28 cellular contexts compared by ENCODE assay signal in genomic region chr1:242002072-242002471, GRCh38. TPM values are rescaled to one million over a fixed set of nuclear protein-coding genes. Genes with fewer than 3 reads are reported as not detected.
DNase-seq lines count a peak whose midpoint lies in the region; ATAC-seq and TF ChIP-seq lines count a peak whose summit lies in the region.
"Had no signal": no experiment of that assay in that cellular context is flagged by ENCODE, and none has a peak within 500 bp of the region (broad histone marks: within the 10 kb centered on the region; RNA-seq: fewer than 3 reads in every experiment).

No MANE protein-coding gene starts in this region.

- no peaks in the 10 kb centered on the region for H3K27me3 Mint-ChIP-seq in MCF 10A (ENCODE audit: insufficient read depth, unreplicated experiment)

- no peaks in the 10 kb centered on the region for H3K36me3 Mint-ChIP-seq in MCF 10A (ENCODE audit: insufficient read depth, unreplicated experiment)
- H3K36me3 Mint-ChIP-seq: CD8-positive, alpha-beta memory T cell had no signal

- H3K4me3 ChIP-seq in breast epithelium = no peak overlapping the region
- no peak overlapping the region for H3K4me3 ChIP-seq in osteoblast (ENCODE audit: insufficient read depth, low read length)
- no peak overlapping the region for H3K4me3 ChIP-seq in esophagus muscularis mucosa

- POLR2A ChIA-PET in MCF 10A (lab: Yijun Ruan, JAX) = no interaction called here

- H3K4me1 Mint-ChIP-seq in MCF 10A (ENCODE audit: insufficient read depth, unreplicated experiment) = peaks cover 7% of the 10 kb centered on the region

- no peak overlapping the region for H3K27ac Mint-ChIP-seq in MCF 10A (ENCODE audit: low read depth, unreplicated experiment)
- H3K27ac Mint-ChIP-seq: CD8-positive, alpha-beta memory T cell; H9; HFFc6 had no signal

- H4K20me1 ChIP-seq in osteoblast (ENCODE audit: insufficient read depth, low read length) = no peaks in the 10 kb centered on the region

- no peak overlapping the region for H2AFZ ChIP-seq in osteoblast (ENCODE audit: low read length)

- H3K9me3 Mint-ChIP-seq in MCF 10A (ENCODE audit: unreplicated experiment) = no peaks in the 10 kb centered on the region
- H3K9me3 Mint-ChIP-seq: CD8-positive, alpha-beta memory T cell; H9; HFFc6 had no signal

- no peak for TF ChIP-seq CTCF in breast epithelium (IDR thresholded peaks at IDR 0.05)
- no peak for TF ChIP-seq CTCF in MCF 10A (IDR thresholded peaks at IDR 0.05; ENCODE audit: unreplicated experiment)
- TF ChIP-seq CTCF in osteoblast (IDR thresholded peaks at IDR 0.05; ENCODE audit: extremely low read depth, low read depth, low read length) = no peak
- TF ChIP-seq CTCF in esophagus muscularis mucosa (IDR thresholded peaks at IDR 0.05) = no peak

- no TSS peak for BruUV-seq in MCF 10A (replicated peaks; lab: Mats Ljungman, UMichigan)

- intact Hi-C loops in breast epithelium (cut with DNase I; ENCODE audit: low total_unique reads) (no loop called here), MCF 10A (cut with micrococcal nuclease) (no loop called here), esophagus muscularis mucosa (cut with DNase I) (no loop called here)

- TF ChIP-seq POLR2A in breast epithelium (IDR thresholded peaks at IDR 0.05) (no peak), esophagus muscularis mucosa (IDR thresholded peaks at IDR 0.05; ENCODE audit: low read depth) (no peak)

- H3K4me1 ChIP-seq in breast epithelium = no peaks in the 10 kb centered on the region
- peaks cover 5% of the 10 kb centered on the region for H3K4me1 ChIP-seq in osteoblast (ENCODE audit: insufficient read depth, low read length)
- H3K4me1 ChIP-seq in esophagus muscularis mucosa = peaks cover 0 to 14% (median 12%) of the 10 kb centered on the region in 4 donors

- H3K27me3 ChIP-seq in breast epithelium (no peaks in the 10 kb centered on the region), osteoblast (ENCODE audit: insufficient read depth, low read length) (no peaks in the 10 kb centered on the region), esophagus muscularis mucosa (no peaks in the 10 kb centered on the region)

- no peak for ATAC-seq in GM19351 (IDR thresholded peaks at IDR 0.05; ENCODE audit: unreplicated experiment)

- no peak for TF ChIP-seq EP300 in esophagus muscularis mucosa (IDR thresholded peaks at IDR 0.05)

- H3K27ac ChIP-seq in breast epithelium (peak overlapping the region; percentile 14 to 68), osteoblast (ENCODE audit: low read depth, low read length) (no peak overlapping the region), esophagus muscularis mucosa (replicated peaks in 1 of 4) (peak overlapping the region in 1 of 4 donors; percentile 3)
- H3K27ac ChIP-seq: 22Rv1, C4-2B, RWPE1 had no signal

- 84% methylated on average over 5 of the region's 5 CpGs for WGBS in esophagus muscularis mucosa

- H3K4me3 Mint-ChIP-seq in MCF 10A (ENCODE audit: unreplicated experiment) = no peak overlapping the region
- H3K4me3 Mint-ChIP-seq: CD8-positive, alpha-beta memory T cell; H9; HFFc6 had no signal

- no peaks in the 10 kb centered on the region for H3K79me2 ChIP-seq in osteoblast (ENCODE audit: insufficient read depth, low read length)

- H3K36me3 ChIP-seq in breast epithelium (no peaks in the 10 kb centered on the region), osteoblast (ENCODE audit: insufficient read depth, low read length) (no peaks in the 10 kb centered on the region), esophagus muscularis mucosa (no peaks in the 10 kb centered on the region)

- CTCF ChIA-PET in MCF 10A (lab: Yijun Ruan, JAX) = interaction anchor here (0.5 to 6.3 kb wide), 3 partner anchors 53 to 391 kb away, joined by 3 to 108 read pairs (median 5); no protein-coding TSS in a partner anchor

- no peaks in the 10 kb centered on the region for H3K9me3 ChIP-seq in breast epithelium
- H3K9me3 ChIP-seq in osteoblast (ENCODE audit: low read depth, low read length) = no peaks in the 10 kb centered on the region
- H3K9me3 ChIP-seq in esophagus muscularis mucosa = no peaks in the 10 kb centered on the region
- H3K9me3 ChIP-seq: SK-N-SH had no signal

- no peak for DNase-seq in breast epithelium (ENCODE audit: low spot score in 2 of 2)
- DNase-seq in MCF 10A (ENCODE audit: unreplicated experiment) = no peak
- peak; percentile 55 for DNase-seq in fibroblast of gingiva (ENCODE audit: low read depth)
- peak; percentile 53 for DNase-seq in osteoblast (ENCODE audit: insufficient read length, low spot score, missing footprints)
- DNase-seq in activated CD4-positive, alpha-beta T cell treated with anti-CD3 and anti-CD28 coated beads, Interleukin-2, amount 50 U/mL, for 48 hours = no peak
- no peak for DNase-seq in esophagus muscularis mucosa (ENCODE audit: extremely low spot score)
- DNase-seq in hepatic stellate cell (ENCODE audit: low spot score) = no peak
- DNase-seq: ACHN; Calu3; CD8-positive, alpha-beta memory T cell; GDM1; H9; HFFc6; MM.1S; NCI-H1092; NCI-H1436 treated with DMSO at 0.1 percent for 48 hours; NCI-H2029; NCI-H345; NCI-H524; NCI-H774; NK-92 treated with Interleukin-12 subunit alpha and Interleukin-12 subunit beta, amount 100 ng/mL, for 24 hours; SIG-M5; SK-N-SH had no signal

- H3K4me2 ChIP-seq in osteoblast (ENCODE audit: insufficient read depth, low read length) = no peak overlapping the region
- H3K4me2 ChIP-seq: SK-N-SH had no signal

RNA-seq across cellular contexts. Expression of gene MAP1LC3C, which starts 3.2 kb away (rescaled TPM):
- 10 to 100 TPM in 1 of 3 donors, 1 to 10 TPM in 2; 7.2 to 10.8 (median 7.8) TPM for total RNA-seq in breast epithelium
- total RNA-seq in MCF 10A (2022) = not detected in 2 replicates
- total RNA-seq in osteoblast = under 0.01 and 0.29 TPM in 2 replicates
- total RNA-seq in esophagus muscularis mucosa = 10 to 100 TPM in 2 of 4 donors, 1 to 10 TPM in 2; 5.4 to 19.3 (median 11.6) TPM
- total RNA-seq: Calu3; CD8-positive, alpha-beta memory T cell; HFFc6 had no signal

RNA-seq across cellular contexts. Expression of gene BECN2, which starts 44.5 kb away (rescaled TPM):
- total RNA-seq in breast epithelium (not detected), MCF 10A (2022) (not detected in 2 replicates), osteoblast (not detected in 2 replicates), esophagus muscularis mucosa (not detected)
- total RNA-seq: Calu3; CD8-positive, alpha-beta memory T cell; H9; HFFc6; LHCN-M2 had no signal

Comparison
In these comparisons a context has a peak if more than half of its experiments do, and no peak if none do; other contexts are left out.
1. DNase-seq: peak in fibroblast of gingiva (single experiment) and osteoblast (single experiment); none in breast epithelium (0 of 2), MCF 10A (single experiment), activated CD4-positive, alpha-beta T cell treated with anti-CD3 and anti-CD28 coated beads, Interleukin-2, amount 50 U/mL, for 48 hours (0 of 2), esophagus muscularis mucosa (single experiment) and hepatic stellate cell (single experiment).